ENCODE assay signal across 19 cellular contexts in genomic region chr6:1867197-1867596, GRCh38.
DNase-seq lines count a peak whose midpoint lies in the region; ATAC-seq, FAIRE-seq and TF ChIP-seq lines count a peak whose summit lies in the region.
"Had no signal": no experiment of that assay in that cellular context is flagged by ENCODE, and none has a peak within 500 bp of the region (broad histone marks: within the 10 kb centered on the region; RNA-seq: fewer than 3 reads in every experiment).

No MANE protein-coding gene starts in this region.

- H4K20me1 ChIP-seq in Karpas-422 (ENCODE audit: insufficient read depth, low read depth, low read length) = no peaks in the 10 kb centered on the region
- no peaks in the 10 kb centered on the region for H4K20me1 ChIP-seq in SU-DHL-6 (ENCODE audit: low read depth, low read length)

- intact Hi-C loops in pancreas (cut with DNase I) (no loop called here), spleen (cut with DNase I; ENCODE audit: low total_unique reads) (no loop called here)

- H3K9ac ChIP-seq in Karpas-422 (ENCODE audit: low read length) (no peak overlapping the region), SU-DHL-6 (ENCODE audit: low read length) (peak overlapping the region; percentile 25)

- H3K36me3 Mint-ChIP-seq in T-helper 17 cell (ENCODE audit: low read depth) = no peaks in the 10 kb centered on the region

- H3K79me2 ChIP-seq in Karpas-422 (ENCODE audit: low read length) = no peaks in the 10 kb centered on the region
- no peaks in the 10 kb centered on the region for H3K79me2 ChIP-seq in SU-DHL-6 (ENCODE audit: insufficient read depth, low read length)

- H3K27ac Mint-ChIP-seq in T-helper 17 cell = no peak overlapping the region
- H3K27ac Mint-ChIP-seq: CD4-positive, alpha-beta T cell had no signal

- no peak for FAIRE-seq in pancreas (lab: Jason Lieb, UNC)
- FAIRE-seq: H1 had no signal

- CTCF ChIA-PET in GM10248 (lab: Yijun Ruan, JAX) = interaction anchor here (0.7 to 2.0 kb wide), 2 partner anchors 13 to 17 kb away, joined by 3 to 4 read pairs; no protein-coding TSS in a partner anchor

- peaks cover 63% of the 10 kb centered on the region for H3F3A ChIP-seq in SU-DHL-6 (ENCODE audit: insufficient read depth)

- H3K9me3 ChIP-seq in Karpas-422 (ENCODE audit: low read length) (no peaks in the 10 kb centered on the region), SU-DHL-6 (ENCODE audit: insufficient read depth, low read length) (no peaks in the 10 kb centered on the region), pancreas (no peaks in the 10 kb centered on the region), spleen (no peaks in the 10 kb centered on the region), T-helper 17 cell (ENCODE audit: control insufficient read depth, low read length, poor library complexity, severe bottlenecking) (no peaks in the 10 kb centered on the region)

- H3K4me1 Mint-ChIP-seq in T-helper 17 cell = no peaks in the 10 kb centered on the region

- H3K4me2 ChIP-seq in Karpas-422 (ENCODE audit: low read depth, low read length, poor library complexity, severe bottlenecking) (no peak overlapping the region), SU-DHL-6 (ENCODE audit: low read depth, low read length, poor library complexity, severe bottlenecking) (peak overlapping the region; percentile 64)

- no peak overlapping the region for H2AFZ ChIP-seq in Karpas-422 (ENCODE audit: low read length)
- H2AFZ ChIP-seq in SU-DHL-6 (ENCODE audit: low read depth, low read length, severe bottlenecking) = no peak overlapping the region

- no peaks in the 10 kb centered on the region for H3K36me3 ChIP-seq in Karpas-422 (ENCODE audit: insufficient read depth, low read length)
- H3K36me3 ChIP-seq in SU-DHL-6 (ENCODE audit: low read length) = no peaks in the 10 kb centered on the region
- H3K36me3 ChIP-seq in pancreas = no peaks in the 10 kb centered on the region
- no peaks in the 10 kb centered on the region for H3K36me3 ChIP-seq in spleen

- H3K9me2 ChIP-seq in Karpas-422 (replicated peaks; ENCODE audit: insufficient read depth, low read length) (no peaks in the 10 kb centered on the region), SU-DHL-6 (replicated peaks; ENCODE audit: insufficient read depth, low read length) (no peaks in the 10 kb centered on the region)

- no peaks in the 10 kb centered on the region for H3K27me3 ChIP-seq in Karpas-422 (ENCODE audit: low read length)
- H3K27me3 ChIP-seq in SU-DHL-6 (ENCODE audit: low read length) = no peaks in the 10 kb centered on the region
- H3K27me3 ChIP-seq in pancreas = no peaks in the 10 kb centered on the region
- H3K27me3 ChIP-seq in spleen (replicated peaks in 1 of 7) = peaks cover 0 to 5% (median 0%) of the 10 kb centered on the region in 7 donors

- POLR2A ChIA-PET in GM10248 (lab: Yijun Ruan, JAX) = no interaction called here

- TF ChIP-seq POLR2A in spleen (IDR thresholded peaks at IDR 0.05) = no peak

- WGBS in pancreas, 2 donors = 11 to 14% methylated on average over 3 of the region's 3 CpGs
- 93 to 97% (median 96%) methylated on average over 3 of the region's 3 CpGs for WGBS in spleen, 5 donors

- no peaks in the 10 kb centered on the region for H3K27me3 Mint-ChIP-seq in T-helper 17 cell
- H3K27me3 Mint-ChIP-seq: CD4-positive, alpha-beta T cell had no signal

- H3K4me3 Mint-ChIP-seq in T-helper 17 cell = no peak overlapping the region
- H3K4me3 Mint-ChIP-seq: CD4-positive, alpha-beta T cell had no signal

- ATAC-seq in pancreas (peak; percentile 57 to 74 (median 58)), T-helper 17 cell (no peak)
- ATAC-seq: HCT116 had no signal

- TF ChIP-seq CTCF in SU-DHL-6 (IDR thresholded peaks at IDR 0.05; ENCODE audit: insufficient read depth, low read length, poor library complexity, severe bottlenecking) = no peak
- TF ChIP-seq CTCF in pancreas (IDR thresholded peaks at IDR 0.05) = no peak
- TF ChIP-seq CTCF in GM10248 (IDR thresholded peaks at IDR 0.05; ENCODE audit: control extremely low read depth, extremely low read depth, low read depth, missing control alignments) = no peak
- no peak for TF ChIP-seq CTCF in spleen (IDR thresholded peaks at IDR 0.05 in 8 of 11, conservative IDR thresholded peaks at IDR 0.05 in 3 of 11)

- peaks cover 11% of the 10 kb centered on the region for H3K4me1 ChIP-seq in Karpas-422 (ENCODE audit: low read length)
- peaks cover 8 to 38% (median 9%) of the 10 kb centered on the region in 3 donors for H3K4me1 ChIP-seq in pancreas
- peaks cover 0 to 4% (median 0%) of the 10 kb centered on the region in 6 donors for H3K4me1 ChIP-seq in spleen

- H3K27ac ChIP-seq in Karpas-422 (ENCODE audit: low read length) (no peak overlapping the region), SU-DHL-6 (ENCODE audit: low read depth, low read length) (peak overlapping the region; percentile 94), pancreas (no peak overlapping the region), spleen (no peak overlapping the region)
- H3K27ac ChIP-seq: 22Rv1 had no signal

- H3K4me3 ChIP-seq in Karpas-422 (ENCODE audit: low read length) (no peak overlapping the region), SU-DHL-6 (ENCODE audit: insufficient read depth, low read length, poor library complexity, severe bottlenecking) (no peak overlapping the region), pancreas (no peak overlapping the region), spleen (no peak overlapping the region)

- DNase-seq in DMS53 (lab: John Stamatoyannopoulos, UW) (peak; percentile 38), DMS53 treated with DMSO at 0.1 percent for 48 hours (lab: John Stamatoyannopoulos, UW; ENCODE audit: unreplicated experiment) (no peak), Karpas-422 (peak; percentile 11), pancreas (no peak), GM10248 (ENCODE audit: extremely low spot score) (no peak), spleen (no peak), T-helper 17 cell (no peak)
- DNase-seq: C1 segment of cervical spinal cord; Calu3; CD4-positive, alpha-beta T cell; DMS 273 treated with DMSO at 0.1 percent for 48 hours; DMS79 treated with DMSO at 0.1 percent for 48 hours; EL; GDM1; IMR-90 had no signal

Comparison
In these comparisons a context has a peak if more than half of its experiments do, and no peak if none do; other contexts are left out.
1. DNase-seq: peak in DMS53 (single experiment) and Karpas-422 (single experiment); none in DMS53 treated with DMSO at 0.1 percent for 48 hours (single experiment), pancreas (0 of 6), GM10248 (single experiment), spleen (single experiment) and T-helper 17 cell (0 of 3).